2 cellular contexts compared by ENCODE assay signal in genomic region chr17:40818733-40819527, GRCh38.
TF ChIP-seq lines count a peak whose summit lies in the region.

No MANE protein-coding gene starts in this region.

TF ChIP-seq in GM12891, 5 proteins besides CTCF, POLR2A, EP300 and RAD21:
- TF ChIP-seq SPI1 (IDR thresholded peaks at IDR 0.05; ENCODE audit: low read depth, low read length) (no peak), POLR2AphosphoS5 (IDR thresholded peaks at IDR 0.05; ENCODE audit: low read depth, low read length) (0 out of 2 replicates have a peak, but pooled peaks have one; percentile 24), TAF1 (IDR thresholded peaks at IDR 0.05; ENCODE audit: low read depth, low read length) (peak; percentile 24; the same call in 1 of the 2 replicates)

TF ChIP-seq in GM12878, 131 proteins besides CTCF, POLR2A, EP300 and RAD21:
- TF ChIP-seq RELB (IDR thresholded peaks at IDR 0.05; ENCODE audit: low read depth) = 0 out of 2 replicates have a peak, but pooled peaks have one; percentile 16
- TF ChIP-seq NRF1 (conservative IDR thresholded peaks at IDR 0.05; ENCODE audit: low read depth, low read length) = no peak
- TF ChIP-seq HCFC1 (IDR thresholded peaks at IDR 0.05; ENCODE audit: low read length) = peak; percentile 37; the same call in 1 of the 2 replicates
- TF ChIP-seq PAX5 (IDR thresholded peaks at IDR 0.05; ENCODE audit: borderline replicate concordance, low read depth, low read length) = no peak
- no peak for TF ChIP-seq ZNF274 (IDR thresholded peaks at IDR 0.05; ENCODE audit: insufficient read depth, insufficient read length)
- no peak for TF ChIP-seq CREB1 (IDR thresholded peaks at IDR 0.05; ENCODE audit: low read depth)
- TF ChIP-seq SIX5 (IDR thresholded peaks at IDR 0.05; ENCODE audit: low read depth, low read length, severe bottlenecking) = peak; percentile 22
- TF ChIP-seq MLLT1 (IDR thresholded peaks at IDR 0.05) = peak; percentile 95
- TF ChIP-seq GATAD2B (conservative IDR thresholded peaks at IDR 0.05; ENCODE audit: low read depth) = 0 out of 2 replicates have a peak, but pooled peaks have one; percentile 39
- peak; percentile 67 for TF ChIP-seq ATF7 (IDR thresholded peaks at IDR 0.05; ENCODE audit: low read depth)
- no peak for TF ChIP-seq PKNOX1 (IDR thresholded peaks at IDR 0.05)
- no peak for TF ChIP-seq CBX3 (IDR thresholded peaks at IDR 0.05; ENCODE audit: borderline replicate concordance, low read depth)
- TF ChIP-seq CBX5 (IDR thresholded peaks at IDR 0.05; ENCODE audit: low read depth) = 0 out of 2 replicates have a peak, but pooled peaks have one; percentile 9
- peak in 1 of 2 experiments; percentile 80; a peak in 2 of 3 replicates for TF ChIP-seq EGR1 (IDR thresholded peaks at IDR 0.05; ENCODE audit: borderline replicate concordance in 1 of 2, low read depth in 2 of 2, low read length in 2 of 2)
- no peak for TF ChIP-seq SUPT20H (IDR thresholded peaks at IDR 0.05; ENCODE audit: borderline replicate concordance, control insufficient read depth, low read depth, low read length)
- TF ChIP-seq ATF3 (IDR thresholded peaks at IDR 0.05; ENCODE audit: borderline replicate concordance, extremely low read depth, low read depth, low read length) = no peak
- TF ChIP-seq TAF1 (IDR thresholded peaks at IDR 0.05; ENCODE audit: borderline replicate concordance, low read depth, low read length) = peak; percentile 37; the same call in 1 of the 2 replicates
- TF ChIP-seq ZZZ3 (IDR thresholded peaks at IDR 0.05; ENCODE audit: control insufficient read depth, insufficient read length, low read depth) = no peak
- TF ChIP-seq MYB (IDR thresholded peaks at IDR 0.05; ENCODE audit: borderline replicate concordance, low read depth, low read length) = no peak
- peak; percentile 13; the same call in 1 of the 2 replicates for TF ChIP-seq RUNX3 (IDR thresholded peaks at IDR 0.05; ENCODE audit: low read length)
- TF ChIP-seq ZNF217 (IDR thresholded peaks at IDR 0.05) = no peak
- 0 out of 4 replicates have a peak, but pooled peaks of 1 of the 2 experiments have one; percentile 22 for TF ChIP-seq IKZF2 (IDR thresholded peaks at IDR 0.05)
- peak; percentile 60; the same call in 1 of the 2 replicates for TF ChIP-seq POLR2AphosphoS5 (IDR thresholded peaks at IDR 0.05; ENCODE audit: low read length)
- peak; percentile 79; the same call in 1 of the 2 replicates for TF ChIP-seq ZBTB40 (IDR thresholded peaks at IDR 0.05; ENCODE audit: borderline replicate concordance)
- peak; percentile 43; the same call in 1 of the 2 replicates for TF ChIP-seq LARP7 (IDR thresholded peaks at IDR 0.05)
- TF ChIP-seq IKZF1 (conservative IDR thresholded peaks at IDR 0.05) = peak; percentile 77
- peak in 1 of 2 experiments; percentile 73; a peak in 2 of 4 replicates for TF ChIP-seq ETV6 (conservative IDR thresholded peaks at IDR 0.05 in 1 of 2, IDR thresholded peaks at IDR 0.05 in 1 of 2; ENCODE audit: borderline replicate concordance in 1 of 2, low read depth in 1 of 2)
- TF ChIP-seq SMARCA5 (IDR thresholded peaks at IDR 0.05) = no peak
- no peak for TF ChIP-seq IRF3 (IDR thresholded peaks at IDR 0.05)
- TF ChIP-seq HSF1 (IDR thresholded peaks at IDR 0.05; ENCODE audit: low read depth, low read length) = no peak
- TF ChIP-seq NR2C1 (IDR thresholded peaks at IDR 0.05) = peak; percentile 92
- 0 out of 2 replicates have a peak, but pooled peaks have one; percentile 5 for TF ChIP-seq MTA2 (IDR thresholded peaks at IDR 0.05; ENCODE audit: low read depth)
- TF ChIP-seq GABPA (IDR thresholded peaks at IDR 0.05; ENCODE audit: low read depth) = peak; percentile 82
